ENCODE assay signal across 1 cellular context in genomic region chr20:10986586-10986985, GRCh38.
TF ChIP-seq lines count a peak whose summit lies in the region.

No MANE protein-coding gene starts in this region.

TF ChIP-seq in GM23338, 12 proteins besides CTCF, POLR2A, EP300 and RAD21 (continued from another document):
- no peak for TF ChIP-seq REST (IDR thresholded peaks at IDR 0.05; ENCODE audit: unreplicated experiment)
- no peak for TF ChIP-seq STAT1 (IDR thresholded peaks at IDR 0.05; ENCODE audit: unreplicated experiment)
- TF ChIP-seq ZNF331 (CRISPR knock-in tag; IDR thresholded peaks at IDR 0.05; ENCODE audit: low read depth), result no peak
- no peak for TF ChIP-seq EZH2phosphoT487 (IDR thresholded peaks at IDR 0.05; ENCODE audit: unreplicated experiment)
- no peak for TF ChIP-seq POLR2AphosphoS5 (IDR thresholded peaks at IDR 0.05; ENCODE audit: low read depth)
- no peak for TF ChIP-seq ETS1 (IDR thresholded peaks at IDR 0.05)
